Comparison of ENCODE assay signal across 14 cellular contexts in the genomic region with DNA sequence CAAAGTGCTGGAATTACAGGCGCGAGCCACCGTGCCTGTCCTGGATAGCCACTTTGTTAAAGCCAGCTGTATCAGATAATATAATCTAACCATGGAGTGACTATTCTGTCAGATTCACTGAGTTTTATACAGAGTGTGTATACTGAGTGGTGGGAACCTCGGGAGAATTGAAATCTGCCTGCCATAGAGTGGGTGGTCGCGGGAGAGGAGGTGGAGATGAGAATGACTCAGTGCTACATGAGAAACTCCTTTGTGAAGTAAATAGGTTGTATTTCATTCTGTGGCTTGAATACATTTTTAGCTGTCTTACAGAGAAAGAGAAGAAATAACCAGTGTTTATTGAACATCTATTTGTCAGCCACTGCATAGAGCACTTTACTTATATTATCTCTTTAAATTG. TPM values are rescaled to one million over a fixed set of nuclear protein-coding genes. Genes with fewer than 3 reads are reported as not detected.
A peak's percentile ranks its signal among the peaks of the same experiment; 100 is the strongest.
DNase-seq lines count a peak whose midpoint lies in the region; ATAC-seq and TF ChIP-seq lines count a peak whose summit lies in the region.
"Had no signal": no experiment of that assay in that cellular context is flagged by ENCODE, and none has a peak within 500 bp of the region (broad histone marks: within the 10 kb centered on the region; RNA-seq: fewer than 3 reads in every experiment).

No MANE protein-coding gene starts in this region.

- H3K4me3 Mint-ChIP-seq in CD4-positive, CD25-positive, alpha-beta regulatory T cell: no peak overlapping the region
- no peak overlapping the region for H3K4me3 Mint-ChIP-seq in neural progenitor cell
- H3K4me3 Mint-ChIP-seq: effector memory CD8-positive, alpha-beta T cell had no signal

- H3K79me2 ChIP-seq in neural progenitor cell (ENCODE audit: low read depth): peaks cover 87% of the 10 kb centered on the region

- peaks cover 4% of the 10 kb centered on the region for H3K36me3 Mint-ChIP-seq in CD4-positive, CD25-positive, alpha-beta regulatory T cell
- peaks cover 2% of the 10 kb centered on the region for H3K36me3 Mint-ChIP-seq in neural progenitor cell

- H3F3A ChIP-seq in neural progenitor cell (ENCODE audit: low read depth): peaks cover 3% of the 10 kb centered on the region

- no peak overlapping the region for H3K27ac ChIP-seq in CD4-positive, CD25-positive, alpha-beta regulatory T cell (ENCODE audit: insufficient read depth, low read length, poor library complexity, severe bottlenecking)
- no peak overlapping the region for H3K27ac ChIP-seq in neural progenitor cell
- H3K27ac ChIP-seq: HL-60 had no signal

- H4K20me1 ChIP-seq in neural progenitor cell (ENCODE audit: low read depth): peaks cover 9% of the 10 kb centered on the region

- H3K9me3 ChIP-seq in CD4-positive, CD25-positive, alpha-beta regulatory T cell (ENCODE audit: control insufficient read depth in 2 of 2, low read length in 2 of 2): no peaks in the 10 kb centered on the region
- no peaks in the 10 kb centered on the region for H3K9me3 ChIP-seq in neural progenitor cell (ENCODE audit: low read depth)
- H3K9me3 ChIP-seq: pancreas had no signal

- no peaks in the 10 kb centered on the region for H3K27me3 Mint-ChIP-seq in CD4-positive, CD25-positive, alpha-beta regulatory T cell
- H3K27me3 Mint-ChIP-seq in neural progenitor cell (ENCODE audit: insufficient read depth, low read depth): peaks cover 2% of the 10 kb centered on the region
- H3K27me3 Mint-ChIP-seq: effector memory CD8-positive, alpha-beta T cell had no signal

- H3K4me1 Mint-ChIP-seq in CD4-positive, CD25-positive, alpha-beta regulatory T cell: peaks cover 18 to 70% (median 44%) of the 10 kb centered on the region in 4 donors
- peaks cover 16% of the 10 kb centered on the region for H3K4me1 Mint-ChIP-seq in neural progenitor cell

- peaks cover 3% of the 10 kb centered on the region for H3K4me1 ChIP-seq in CD4-positive, CD25-positive, alpha-beta regulatory T cell (ENCODE audit: control insufficient read depth, insufficient read depth, low read length, poor library complexity, severe bottlenecking)
- H3K4me1 ChIP-seq in neural progenitor cell: peaks cover 3% of the 10 kb centered on the region

- peaks cover 6% of the 10 kb centered on the region for H3K36me3 ChIP-seq in CD4-positive, CD25-positive, alpha-beta regulatory T cell (ENCODE audit: control insufficient read depth, insufficient read depth, low read length)
- no peaks in the 10 kb centered on the region for H3K36me3 ChIP-seq in neural progenitor cell
- H3K36me3 ChIP-seq: pancreas had no signal

- TF ChIP-seq CTCF in astrocyte of the cerebellum (IDR thresholded peaks at IDR 0.05; ENCODE audit: low read depth, low read length, missing control alignments) (no peak), neural progenitor cell (IDR thresholded peaks at IDR 0.05) (no peak)

- H3K27me3 ChIP-seq in CD4-positive, CD25-positive, alpha-beta regulatory T cell (ENCODE audit: control insufficient read depth, insufficient read depth, low read length): no peaks in the 10 kb centered on the region
- no peaks in the 10 kb centered on the region for H3K27me3 ChIP-seq in neural progenitor cell
- H3K27me3 ChIP-seq: pancreas had no signal

- no peak overlapping the region for H3K4me2 ChIP-seq in neural progenitor cell

- H3K9me3 Mint-ChIP-seq in CD4-positive, CD25-positive, alpha-beta regulatory T cell: peaks cover 0 to 2% (median 0%) of the 10 kb centered on the region in 7 donors
- no peaks in the 10 kb centered on the region for H3K9me3 Mint-ChIP-seq in neural progenitor cell
- H3K9me3 Mint-ChIP-seq: effector memory CD8-positive, alpha-beta T cell had no signal

- DNase-seq in CD4-positive, CD25-positive, alpha-beta regulatory T cell: no peak
- DNase-seq in astrocyte of the cerebellum (ENCODE audit: low read depth): peak; percentile 27
- no peak for DNase-seq in neural progenitor cell (ENCODE audit: low spot score)
- DNase-seq in Kasumi-1 (lab: John Stamatoyannopoulos, UW): no peak
- no peak for DNase-seq in SHP77 (lab: John Stamatoyannopoulos, UW)
- no peak for DNase-seq in superior temporal gyrus (ENCODE audit: extremely low spot score)
- DNase-seq: activated CD8-positive, alpha-beta memory T cell treated with anti-CD3 and anti-CD28 coated beads, Interleukin-2, amount 50 U/mL, for 4 hours; DMS 273 treated with DMSO at 0.1 percent for 48 hours; effector memory CD8-positive, alpha-beta T cell; NCI-H2081 had no signal

- no peak for ATAC-seq in CD4-positive, CD25-positive, alpha-beta regulatory T cell (ENCODE audit: low read depth in 2 of 2)
- ATAC-seq in HG02759 (IDR thresholded peaks at IDR 0.05; ENCODE audit: unreplicated experiment): peak; percentile 58
- ATAC-seq in HG03045 (IDR thresholded peaks at IDR 0.05; ENCODE audit: unreplicated experiment): no peak
- ATAC-seq: effector memory CD8-positive, alpha-beta T cell had no signal

- no peak overlapping the region for H3K9ac ChIP-seq in neural progenitor cell

- peak overlapping the region; percentile 54 to 86 (median 70) for H3K27ac Mint-ChIP-seq in CD4-positive, CD25-positive, alpha-beta regulatory T cell
- peak overlapping the region; percentile 23 for H3K27ac Mint-ChIP-seq in neural progenitor cell

- in situ Hi-C loops in astrocyte of the cerebellum (cut with HindIII; ENCODE audit: low sequenced_read_pairs): no loop called here

- H3K4me3 ChIP-seq in CD4-positive, CD25-positive, alpha-beta regulatory T cell (ENCODE audit: low read depth, low read length): no peak overlapping the region
- H3K4me3 ChIP-seq in astrocyte of the cerebellum (ENCODE audit: low read depth, low read length): no peak overlapping the region
- H3K4me3 ChIP-seq in neural progenitor cell: no peak overlapping the region
- H3K4me3 ChIP-seq: pancreas had no signal

- no peak overlapping the region for H2AFZ ChIP-seq in neural progenitor cell (replicated peaks)

RNA-seq across cellular contexts. Expression of gene ATP6V0E1, which starts 26.4 kb away (rescaled TPM):
- 106 TPM for total RNA-seq in CD4-positive, CD25-positive, alpha-beta regulatory T cell
- polyA plus RNA-seq in CD4-positive, CD25-positive, alpha-beta regulatory T cell: 100 to 1,000 TPM; 499 to 691 (median 501) TPM
- 43.7 and 72.4 TPM in 2 replicates for total RNA-seq in neural progenitor cell (ENCODE audit: low replicate concordance)

RNA-seq across cellular contexts. Expression of gene CREBRF, which starts 46.1 kb away (rescaled TPM):
- 126 TPM for total RNA-seq in CD4-positive, CD25-positive, alpha-beta regulatory T cell
- 10 to 100 TPM; 59.5 to 69.2 (median 65.1) TPM for polyA plus RNA-seq in CD4-positive, CD25-positive, alpha-beta regulatory T cell
- 13.0 and 14.3 TPM in 2 replicates for total RNA-seq in neural progenitor cell (ENCODE audit: low replicate concordance)

RNA-seq across cellular contexts. Expression of gene RPL26L1, which starts 50.8 kb away (rescaled TPM):
- total RNA-seq in CD4-positive, CD25-positive, alpha-beta regulatory T cell: 12.9 TPM
- polyA plus RNA-seq in CD4-positive, CD25-positive, alpha-beta regulatory T cell: 10 to 100 TPM; 38.9 to 51.6 (median 48.9) TPM
- 55.7 and 99.3 TPM in 2 replicates for total RNA-seq in neural progenitor cell (ENCODE audit: low replicate concordance)
